In the genomic region with DNA sequence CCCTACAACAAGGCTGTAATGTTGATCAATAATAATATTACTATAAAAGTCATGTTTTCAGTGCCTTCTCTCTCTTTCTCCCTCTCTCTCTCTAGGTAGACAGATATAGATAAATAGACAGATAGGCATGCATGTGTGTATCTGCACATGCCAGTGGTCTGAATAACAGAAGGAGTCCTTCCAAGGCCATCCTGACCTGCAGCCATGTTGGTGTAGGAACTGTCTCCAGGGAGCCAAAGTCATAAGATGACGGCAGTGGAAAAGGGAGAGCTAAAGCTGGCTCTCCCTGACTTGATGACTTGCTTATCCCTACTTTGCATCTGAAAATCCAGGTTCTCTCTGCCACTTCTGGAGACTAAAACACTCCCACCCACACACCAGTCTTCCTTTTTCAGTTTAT, we compare ENCODE assay signal across 34 cellular contexts.
"Had no signal": no experiment of that assay in that cellular context is flagged by ENCODE, and none has a peak within 500 bp of the region (broad histone marks: within the 10 kb centered on the region; RNA-seq: fewer than 3 reads in every experiment).

No MANE protein-coding gene starts in this region.

- H3K4me3 ChIP-seq: MG63 had no signal

- H3K27me3 ChIP-seq: MG63 had no signal

- DNase-seq: Karpas-422, Kasumi-1, MG63, MM.1S, MV-4-11, NCI-H1048, NCI-H1092, NCI-H1092 treated with DMSO at 0.1 percent for 48 hours, NCI-H1105, NCI-H1105 treated with DMSO at 0.1 percent for 48 hours, NCI-H1417, NCI-H1417 treated with DMSO at 0.1 percent for 48 hours, NCI-H1436, NCI-H1436 treated with DMSO at 0.1 percent for 48 hours, NCI-H146, NCI-H1694, NCI-H1694 treated with DMSO at 0.1 percent for 48 hours, NCI-H187, NCI-H187 treated with DMSO at 0.1 percent for 48 hours, NCI-H1930, NCI-H2029, NCI-H2029 treated with DMSO at 0.1 percent for 48 hours, NCI-H2081, NCI-H2081 treated with DMSO at 0.1 percent for 48 hours, NCI-H2107, NCI-H2171, NCI-H2171 treated with DMSO at 0.1 percent for 48 hours, NCI-H2227 treated with DMSO at 0.1 percent for 48 hours, NCI-H226, NCI-H345, NCI-H446, NCI-H446 treated with DMSO at 0.1 percent for 48 hours, NCI-H510A had no signal

- H3K36me3 ChIP-seq: MG63 had no signal

- H3K9me3 ChIP-seq: MG63 had no signal

- H3K27ac ChIP-seq: KMS-11 had no signal
